Comparison of ENCODE assay signal across 1 cellular context in genomic region chr1:228214921-228215662, GRCh38.
TF ChIP-seq lines count a peak whose summit lies in the region.

No MANE protein-coding gene starts in this region.

TF ChIP-seq in HepG2, 621 proteins besides CTCF, POLR2A, EP300 and RAD21:
- TF ChIP-seq, protein P1, sequence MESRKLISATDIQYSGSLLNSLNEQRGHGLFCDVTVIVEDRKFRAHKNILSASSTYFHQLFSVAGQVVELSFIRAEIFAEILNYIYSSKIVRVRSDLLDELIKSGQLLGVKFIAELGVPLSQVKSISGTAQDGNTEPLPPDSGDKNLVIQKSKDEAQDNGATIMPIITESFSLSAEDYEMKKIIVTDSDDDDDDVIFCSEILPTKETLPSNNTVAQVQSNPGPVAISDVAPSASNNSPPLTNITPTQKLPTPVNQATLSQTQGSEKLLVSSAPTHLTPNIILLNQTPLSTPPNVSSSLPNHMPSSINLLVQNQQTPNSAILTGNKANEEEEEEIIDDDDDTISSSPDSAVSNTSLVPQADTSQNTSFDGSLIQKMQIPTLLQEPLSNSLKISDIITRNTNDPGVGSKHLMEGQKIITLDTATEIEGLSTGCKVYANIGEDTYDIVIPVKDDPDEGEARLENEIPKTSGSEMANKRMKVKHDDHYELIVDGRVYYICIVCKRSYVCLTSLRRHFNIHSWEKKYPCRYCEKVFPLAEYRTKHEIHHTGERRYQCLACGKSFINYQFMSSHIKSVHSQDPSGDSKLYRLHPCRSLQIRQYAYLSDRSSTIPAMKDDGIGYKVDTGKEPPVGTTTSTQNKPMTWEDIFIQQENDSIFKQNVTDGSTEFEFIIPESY (CRISPR knock-in tag; IDR thresholded peaks at IDR 0.05) = peak; percentile 26; the same call in 1 of the 2 replicates
- TF ChIP-seq, protein P2, sequence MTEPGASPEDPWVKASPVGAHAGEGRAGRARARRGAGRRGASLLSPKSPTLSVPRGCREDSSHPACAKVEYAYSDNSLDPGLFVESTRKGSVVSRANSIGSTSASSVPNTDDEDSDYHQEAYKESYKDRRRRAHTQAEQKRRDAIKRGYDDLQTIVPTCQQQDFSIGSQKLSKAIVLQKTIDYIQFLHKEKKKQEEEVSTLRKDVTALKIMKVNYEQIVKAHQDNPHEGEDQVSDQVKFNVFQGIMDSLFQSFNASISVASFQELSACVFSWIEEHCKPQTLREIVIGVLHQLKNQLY (CRISPR knock-in tag; IDR thresholded peaks at IDR 0.05) = no peak
- TF ChIP-seq ZNF414 (CRISPR knock-in tag; IDR thresholded peaks at IDR 0.05) (no peak), SNAI1 (CRISPR knock-in tag; IDR thresholded peaks at IDR 0.05; ENCODE audit: borderline replicate concordance) (no peak), ZBTB25 (CRISPR knock-in tag; IDR thresholded peaks at IDR 0.05) (no peak), RFXAP (CRISPR knock-in tag; IDR thresholded peaks at IDR 0.05; ENCODE audit: borderline replicate concordance) (no peak), ZNF740 (CRISPR knock-in tag; IDR thresholded peaks at IDR 0.05) (no peak)
TF ChIP-seq in HepG2: peak in this region for 1.
